ENCODE assay signal across 28 cellular contexts in genomic region chr3:49642708-49643145, GRCh38.
"Had no signal": no experiment of that assay in that cellular context is flagged by ENCODE, and none has a peak within 500 bp of the region (broad histone marks: within the 10 kb centered on the region; RNA-seq: fewer than 3 reads in every experiment).

No MANE protein-coding gene starts in this region.

- H3K9me3 ChIP-seq: adrenal gland, ascending aorta, breast epithelium, esophagus squamous epithelium, gastroesophageal sphincter, heart right ventricle had no signal

- H3K36me3 ChIP-seq: adrenal gland, ascending aorta, breast epithelium, cardiac muscle cell, esophagus squamous epithelium, gastroesophageal sphincter, heart right ventricle had no signal

- H3K27ac ChIP-seq: adrenal gland, ascending aorta, breast epithelium, cardiac muscle cell, epithelial cell of prostate, esophagus squamous epithelium, gastroesophageal sphincter, heart right ventricle, WERI-Rb-1 had no signal

- DNase-seq: activated B cell treated with CpG ODN at 0.5 μM for 24 hours; activated CD4-positive, alpha-beta T cell treated with anti-CD3 and anti-CD28 coated beads for 48 hours; activated CD4-positive, alpha-beta T cell treated with anti-CD3 and anti-CD28 coated beads, Interleukin-2, amount 50 U/mL, for 1 hour; activated CD4-positive, alpha-beta T cell treated with anti-CD3 and anti-CD28 coated beads, Interleukin-2, amount 50 U/mL, for 48 hours; activated CD8-positive, alpha-beta memory T cell treated with anti-CD3 and anti-CD28 coated beads for 24 hours; activated CD8-positive, alpha-beta T cell treated with anti-CD3 and anti-CD28 coated beads for 36 hours; activated effector memory CD4-positive, alpha-beta T cell treated with anti-CD3 and anti-CD28 coated beads, Interleukin-2, amount 50 U/mL, for 16 hours; activated naive CD4-positive, alpha-beta T cell treated with anti-CD3 and anti-CD28 coated beads for 36 hours; activated naive CD8-positive, alpha-beta T cell treated with anti-CD3 and anti-CD28 coated beads for 36 hours; activated naive CD8-positive, alpha-beta T cell treated with anti-CD3 and anti-CD28 coated beads, Interleukin-2, amount 50 U/mL, for 24 hours; activated T-cell treated with anti-CD3 and anti-CD28 coated beads, Interleukin-2, amount 50 U/mL, for 4 hours; adrenal gland; amygdala; cortex of kidney; dermis blood vessel endothelial cell; effector CD8-positive, alpha-beta T cell; esophagus squamous epithelium; foreskin melanocyte; heart right ventricle; T-helper 2 cell; WERI-Rb-1 had no signal

- H3K4me3 ChIP-seq: adrenal gland, ascending aorta, breast epithelium, cardiac muscle cell, esophagus squamous epithelium, gastroesophageal sphincter, heart right ventricle had no signal

- H3K27me3 ChIP-seq: adrenal gland, ascending aorta, breast epithelium, cardiac muscle cell, esophagus squamous epithelium, gastroesophageal sphincter, heart right ventricle had no signal

- H3K4me1 ChIP-seq: breast epithelium, gastroesophageal sphincter had no signal

- ATAC-seq: activated CD4-positive, CD25-positive, alpha-beta regulatory T cell treated with anti-CD3 and anti-CD28 coated beads, Interleukin-2, amount 50 U/mL, for 24 hours; activated CD8-positive, alpha-beta T cell treated with anti-CD3 and anti-CD28 coated beads for 36 hours; activated naive CD8-positive, alpha-beta T cell treated with anti-CD3 and anti-CD28 coated beads, Interleukin-2, amount 50 U/mL, for 24 hours; activated T-cell treated with anti-CD3 and anti-CD28 coated beads, Interleukin-2, amount 50 U/mL, for 4 hours; activated T-helper 17 cell treated with anti-CD3 and anti-CD28 coated beads, Interleukin-2, amount 50 U/mL, for 72 hours; gastroesophageal sphincter; heart right ventricle had no signal
